16 cellular contexts compared by ENCODE assay signal in genomic region chr22:49958462-49958921, GRCh38. TPM values are rescaled to one million over a fixed set of nuclear protein-coding genes. Genes with fewer than 3 reads are reported as not detected.
A peak's percentile ranks its signal among the peaks of the same experiment; 100 is the strongest.
DNase-seq lines count a peak whose midpoint lies in the region; FAIRE-seq and TF ChIP-seq lines count a peak whose summit lies in the region.
"Had no signal": no experiment of that assay in that cellular context is flagged by ENCODE, and none has a peak within 500 bp of the region (broad histone marks: within the 10 kb centered on the region; RNA-seq: fewer than 3 reads in every experiment).

No MANE protein-coding gene starts in this region.

- TF ChIP-seq RAD21 in H1 (IDR thresholded peaks at IDR 0.05 in 1 of 2, conservative IDR thresholded peaks at IDR 0.05 in 1 of 2; ENCODE audit: low read depth in 2 of 2, low read length in 2 of 2): no peak

- CTCF ChIA-PET in H1 (lab: Charles Lee; ENCODE audit: partially characterized antibody): no interaction called here

- 0 out of 2 replicates have a peak overlapping the region, but pooled peaks have one; percentile 53 for H2AK5ac ChIP-seq in H1 (ENCODE audit: low read depth, low read length)

- H2AFZ ChIP-seq in H1 (ENCODE audit: low read length) (no peak overlapping the region), neural progenitor cell (replicated peaks) (no peak overlapping the region)

- no peak for FAIRE-seq in H1 (lab: Jason Lieb, UNC)
- FAIRE-seq: D721Med had no signal

- H3K23ac ChIP-seq in H1 (ENCODE audit: insufficient read length): no peak overlapping the region

- peaks cover 6 to 10% (median 9%) of the 10 kb centered on the region in 4 experiments; a peak in 4 of 8 replicates for H3K36me3 ChIP-seq in H1 (ENCODE audit: control insufficient read depth in 2 of 4, insufficient read depth in 4 of 4, low read length in 3 of 4)
- no peaks in the 10 kb centered on the region for H3K36me3 ChIP-seq in neural progenitor cell

- H3K4me3 Mint-ChIP-seq in IgD-negative memory B cell: peak overlapping the region in 3 of 4 donors; percentile 46 to 87 (median 73)
- peak overlapping the region; percentile 82 for H3K4me3 Mint-ChIP-seq in neural progenitor cell

- peaks cover 0 to 22% (median 12%) of the 10 kb centered on the region in 4 experiments; a peak in 5 of 7 replicates for H3K4me1 ChIP-seq in H1 (replicated peaks in 1 of 4; ENCODE audit: control insufficient read depth in 3 of 4, insufficient read depth in 4 of 4, low read length in 3 of 4)
- peaks cover 5% of the 10 kb centered on the region for H3K4me1 ChIP-seq in neural progenitor cell

- H3K27ac Mint-ChIP-seq in IgD-negative memory B cell (peak overlapping the region in 1 of 3 donors; percentile 92), neural progenitor cell (no peak overlapping the region)

- H3K27me3 ChIP-seq in H1 (replicated peaks in 1 of 4; ENCODE audit: control insufficient read depth in 3 of 4, extremely low read depth in 1 of 4, insufficient read depth in 3 of 4, low read length in 3 of 4) (peaks cover 0 to 12% (median 6%) of the 10 kb centered on the region in 4 experiments; a peak in 6 of 7 replicates), neural progenitor cell (peaks cover 8% of the 10 kb centered on the region)
- H3K27me3 ChIP-seq: adrenal gland had no signal

- H3K9me3 ChIP-seq in H1 (ENCODE audit: insufficient read depth in 2 of 2, low read depth in 1 of 2, low read length in 1 of 2): no peaks in the 10 kb centered on the region
- H3K9me3 ChIP-seq in neural progenitor cell (ENCODE audit: low read depth): no peaks in the 10 kb centered on the region
- H3K9me3 ChIP-seq: adrenal gland had no signal

- 85% methylated on average over 10 of the region's 10 CpGs; no CpG with 5 or more reads in 1 of the 2 experiments for WGBS in H1 (ENCODE audit: extremely low coverage in 1 of 2, insufficient coverage in 1 of 2, insufficient read length in 1 of 2, insufficient replicate concordance in 2 of 2, low coverage in 1 of 2, low lambda C conversion rate in 2 of 2, missing lambda C conversion rate in 1 of 2), 2 experiments
- WGBS in lower leg skin, 2 donors: 86 to 88% methylated on average over 8 to 9 of the region's 10 CpGs

- H3K9ac ChIP-seq in H1 (replicated peaks in 1 of 4; ENCODE audit: extremely low read depth in 1 of 4, low read depth in 3 of 4, low read length in 3 of 4) (no peak overlapping the region), neural progenitor cell (no peak overlapping the region)

- H3K27me3 Mint-ChIP-seq in IgD-negative memory B cell: no peaks in the 10 kb centered on the region
- H3K27me3 Mint-ChIP-seq in neural progenitor cell (ENCODE audit: insufficient read depth, low read depth): no peaks in the 10 kb centered on the region

- H2BK12ac ChIP-seq in H1 (ENCODE audit: low read depth, low read length): no peak overlapping the region; the same call in 1 of the 2 replicates

- no peak overlapping the region for H2BK120ac ChIP-seq in H1 (replicated peaks; ENCODE audit: low read depth, low read length)

- H3K4ac ChIP-seq in H1 (replicated peaks; ENCODE audit: insufficient read length, low read depth, low read length): no peak overlapping the region

- TF ChIP-seq CTCF in C4-2B (conservative IDR thresholded peaks at IDR 0.05): no peak
- no peak for TF ChIP-seq CTCF in H1 (IDR thresholded peaks at IDR 0.05; ENCODE audit: control extremely low read depth in 1 of 3, insufficient read depth in 1 of 3, low read depth in 1 of 3, low read length in 3 of 3)
- TF ChIP-seq CTCF in neural progenitor cell (IDR thresholded peaks at IDR 0.05): no peak
- TF ChIP-seq CTCF in lower leg skin (IDR thresholded peaks at IDR 0.05): no peak

- H3K79me1 ChIP-seq in H1 (ENCODE audit: low read depth, low read length): no peaks in the 10 kb centered on the region

- no peak overlapping the region for H2BK15ac ChIP-seq in H1 (ENCODE audit: low read length)

- H4K91ac ChIP-seq in H1 (replicated peaks; ENCODE audit: insufficient read length, low read length): peak overlapping the region; percentile 27

- H3K23me2 ChIP-seq in H1 (ENCODE audit: low read depth, low read length): peaks cover 13% of the 10 kb centered on the region; the same call in 1 of the 2 replicates

- H3K4me2 ChIP-seq in H1 (ENCODE audit: insufficient read depth in 1 of 2, low read depth in 2 of 2, low read length in 2 of 2) (no peak overlapping the region), neural progenitor cell (no peak overlapping the region)

- H4K8ac ChIP-seq in H1 (ENCODE audit: extremely low read depth, insufficient read depth, low read length): peak overlapping the region; percentile 51

- TF ChIP-seq POLR2A in H1 (IDR thresholded peaks at IDR 0.05; ENCODE audit: control extremely low read depth in 1 of 2, low read depth in 2 of 2, low read length in 2 of 2): no peak
- TF ChIP-seq POLR2A in lower leg skin (IDR thresholded peaks at IDR 0.05): no peak

- H2BK5ac ChIP-seq in H1 (ENCODE audit: low read depth, low read length): no peak overlapping the region

- H3K56ac ChIP-seq in H1 (replicated peaks; ENCODE audit: insufficient read length, low read depth, low read length): no peak overlapping the region

- intact Hi-C loops in lower leg skin (cut with DNase I; ENCODE audit: low total_unique reads): no loop called here

- H4K20me1 ChIP-seq in H1 (replicated peaks in 1 of 2; ENCODE audit: control insufficient read depth in 1 of 2, insufficient read depth in 2 of 2, low read length in 2 of 2) (peaks cover 11 to 15% of the 10 kb centered on the region in 2 experiments), neural progenitor cell (ENCODE audit: low read depth) (peaks cover 25% of the 10 kb centered on the region)

- no peak overlapping the region for H3K4me3 ChIP-seq in H1 (ENCODE audit: extremely low read depth in 1 of 4, insufficient read depth in 2 of 4, low read depth in 3 of 4, low read length in 4 of 4)
- no peak overlapping the region for H3K4me3 ChIP-seq in neural progenitor cell
- no peak overlapping the region for H3K4me3 ChIP-seq in lower leg skin (ENCODE audit: low read depth, poor library complexity, severe bottlenecking)
- H3K4me3 ChIP-seq: adrenal gland had no signal

- no peaks in the 10 kb centered on the region for H3K9me3 Mint-ChIP-seq in IgD-negative memory B cell
- H3K9me3 Mint-ChIP-seq in neural progenitor cell: no peaks in the 10 kb centered on the region

- H2BK20ac ChIP-seq in H1 (ENCODE audit: low read length): no peak overlapping the region

- H3K4me1 Mint-ChIP-seq in IgD-negative memory B cell (peaks cover 0 to 5% (median 2%) of the 10 kb centered on the region in 3 donors), neural progenitor cell (peaks cover 7% of the 10 kb centered on the region)

- POLR2A ChIA-PET in H1 (lab: Charles Lee; ENCODE audit: partially characterized antibody): interaction anchor here (1.0 to 2.2 kb wide), 3 partner anchors 9 to 12 kb away, joined by 4 to 7 read pairs (median 5); no protein-coding TSS in a partner anchor

- H3K14ac ChIP-seq in H1 (ENCODE audit: insufficient read length): no peak overlapping the region

- H3K18ac ChIP-seq in H1 (ENCODE audit: extremely low read depth, low read length): no peak overlapping the region

- no peak overlapping the region for H4K5ac ChIP-seq in H1 (ENCODE audit: insufficient read length, low read depth, low read length)

- DNase-seq in H1 (ENCODE audit: low read depth in 1 of 2, low spot score in 2 of 2) (no peak), neural progenitor cell (ENCODE audit: low spot score) (no peak), lower leg skin (ENCODE audit: low spot score in 2 of 2) (no peak), DMS79 treated with DMSO at 0.1 percent for 48 hours (lab: John Stamatoyannopoulos, UW) (no peak), NCI-H2107 (lab: John Stamatoyannopoulos, UW) (no peak), COR-L47 (lab: John Stamatoyannopoulos, UW) (no peak)
- DNase-seq: H7, NCI-H146, nucleus accumbens had no signal

- peaks cover 0 to 12% of the 10 kb centered on the region in 2 experiments; a peak in 1 of 4 replicates for H3K79me2 ChIP-seq in H1 (ENCODE audit: control insufficient read depth in 1 of 2, insufficient read depth in 2 of 2, low read length in 2 of 2)
- peaks cover 27% of the 10 kb centered on the region for H3K79me2 ChIP-seq in neural progenitor cell (ENCODE audit: low read depth)

- no peak for TF ChIP-seq EP300 in H1 (IDR thresholded peaks at IDR 0.05; ENCODE audit: borderline replicate concordance in 1 of 2, low read depth in 2 of 2, low read length in 2 of 2)

- H3F3A ChIP-seq in neural progenitor cell (ENCODE audit: low read depth): no peaks in the 10 kb centered on the region

- peak overlapping the region; percentile 98 for H3K27ac ChIP-seq in C4-2B
- H3K27ac ChIP-seq in H1 (ENCODE audit: low read depth, low read length): no peak overlapping the region
- no peak overlapping the region for H3K27ac ChIP-seq in neural progenitor cell

- H3K36me3 Mint-ChIP-seq in IgD-negative memory B cell (peaks cover 5% of the 10 kb centered on the region), neural progenitor cell (no peaks in the 10 kb centered on the region)

RNA-seq across cellular contexts. Expression of gene PIM3, which starts 2.1 kb away (rescaled TPM):
- 47.1 TPM for polyA plus RNA-seq in IgD-negative memory B cell
- 30.0 and 31.2 TPM in 2 replicates for total RNA-seq in H1 (2021; fragmentation: NEBNext Ultra II Directional; extraction: Animal tissue kit (Norgen Biotek cat#: 25700))
- polyA plus RNA-seq in H1 (2011; rRNA removed): 22.6 and 40.2 TPM in 2 replicates
- 20.5 TPM for polyA plus RNA-seq in H1 (2011; cell fraction: cytosol; rRNA removed)
- 43.4 TPM for polyA plus RNA-seq in H1 (2011; cell fraction: nucleus; rRNA removed)
- 16.0 to 28.8 TPM (median 24.5 TPM) in 4 replicates for polyA plus RNA-seq in H1 (2012, experiment 1 of 2)
- 23.8 TPM for polyA plus RNA-seq in H1 (2012, experiment 2 of 2)
- 20.9 TPM for polyA plus RNA-seq in H1 (2013, experiment 1 of 2)
- polyA plus RNA-seq in H1 (2013, experiment 2 of 2): 21.1 TPM
- polyA minus RNA-seq in H1 (2011; rRNA and poly(A)+ RNA removed): 3.8 and 3.9 TPM in 2 replicates
- 17.7 TPM for polyA minus RNA-seq in H1 (2011; cell fraction: cytosol; rRNA and poly(A)+ RNA removed)
- polyA minus RNA-seq in H1 (2011; cell fraction: nucleus; rRNA and poly(A)+ RNA removed): 20.5 TPM
- total RNA-seq in neural progenitor cell (ENCODE audit: low replicate concordance): 15.1 and 37.2 TPM in 2 replicates
- 100 to 1,000 TPM; 149 to 181 (median 163) TPM for total RNA-seq in lower leg skin

RNA-seq across cellular contexts. Expression of gene CRELD2, which starts 40.1 kb away (rescaled TPM):
- polyA plus RNA-seq in IgD-negative memory B cell (29.7 TPM), H1 (2011; rRNA removed) (24.5 and 34.3 TPM in 2 replicates)
- 36.6 and 39.4 TPM in 2 replicates for total RNA-seq in H1 (2021; fragmentation: NEBNext Ultra II Directional; extraction: Animal tissue kit (Norgen Biotek cat#: 25700))
- polyA plus RNA-seq in H1 (2011; cell fraction: cytosol; rRNA removed): 35.6 TPM
- polyA plus RNA-seq in H1 (2011; cell fraction: nucleus; rRNA removed): 52.5 TPM
- polyA plus RNA-seq in H1 (2012, experiment 1 of 2): 19.3 to 35.8 TPM (median 34.6 TPM) in 4 replicates
- 23.7 TPM for polyA plus RNA-seq in H1 (2012, experiment 2 of 2)
- polyA plus RNA-seq in H1 (2013, experiment 1 of 2): 24.9 TPM
- polyA plus RNA-seq in H1 (2013, experiment 2 of 2): 26.3 TPM
- 6.1 and 8.2 TPM in 2 replicates for polyA minus RNA-seq in H1 (2011; rRNA and poly(A)+ RNA removed)
- 8.7 TPM for polyA minus RNA-seq in H1 (2011; cell fraction: cytosol; rRNA and poly(A)+ RNA removed)
- polyA minus RNA-seq in H1 (2011; cell fraction: nucleus; rRNA and poly(A)+ RNA removed): 8.0 TPM
- total RNA-seq in neural progenitor cell (ENCODE audit: low replicate concordance) (12.2 and 22.6 TPM in 2 replicates), lower leg skin (10 to 100 TPM in 3 of 4 donors, 1 to 10 TPM in 1; 9.1 to 28.0 (median 18.0) TPM)

RNA-seq across cellular contexts. Expression of gene ALG12, which starts 40.3 kb away (rescaled TPM):
- 13.4 TPM for polyA plus RNA-seq in IgD-negative memory B cell
- 22.5 and 25.0 TPM in 2 replicates for total RNA-seq in H1 (2021; fragmentation: NEBNext Ultra II Directional; extraction: Animal tissue kit (Norgen Biotek cat#: 25700))
- polyA plus RNA-seq in H1 (2011; rRNA removed): 13.4 and 24.1 TPM in 2 replicates
- polyA plus RNA-seq in H1 (2011; cell fraction: cytosol; rRNA removed): 16.1 TPM
- 28.5 TPM for polyA plus RNA-seq in H1 (2011; cell fraction: nucleus; rRNA removed)
- 14.6 to 25.7 TPM (median 22.3 TPM) in 4 replicates for polyA plus RNA-seq in H1 (2012, experiment 1 of 2)
- 19.9 TPM for polyA plus RNA-seq in H1 (2012, experiment 2 of 2)
- polyA plus RNA-seq in H1 (2013, experiment 1 of 2): 23.8 TPM
- 25.7 TPM for polyA plus RNA-seq in H1 (2013, experiment 2 of 2)
- 20.3 and 23.2 TPM in 2 replicates for polyA minus RNA-seq in H1 (2011; rRNA and poly(A)+ RNA removed)
- polyA minus RNA-seq in H1 (2011; cell fraction: cytosol; rRNA and poly(A)+ RNA removed): 11.2 TPM
- 7.9 TPM for polyA minus RNA-seq in H1 (2011; cell fraction: nucleus; rRNA and poly(A)+ RNA removed)
- 4.9 and 14.2 TPM in 2 replicates for total RNA-seq in neural progenitor cell (ENCODE audit: low replicate concordance)
- total RNA-seq in lower leg skin: 10 to 100 TPM in 3 of 4 donors, 1 to 10 TPM in 1; 7.5 to 25.6 (median 16.1) TPM

RNA-seq across cellular contexts. Expression of gene IL17REL, which starts 54.1 kb away (rescaled TPM):
- polyA plus RNA-seq in IgD-negative memory B cell (not detected), H1 (2011; rRNA removed) (0.15 and 0.17 TPM in 2 replicates)
- 0.08 and 0.20 TPM in 2 replicates for total RNA-seq in H1 (2021; fragmentation: NEBNext Ultra II Directional; extraction: Animal tissue kit (Norgen Biotek cat#: 25700))
- 0.18 TPM for polyA plus RNA-seq in H1 (2011; cell fraction: cytosol; rRNA removed)
- polyA plus RNA-seq in H1 (2011; cell fraction: nucleus; rRNA removed): 0.63 TPM
- polyA plus RNA-seq in H1 (2012, experiment 1 of 2): 0.10 to 0.20 TPM (median 0.13 TPM) in 4 replicates
- polyA plus RNA-seq in H1 (2012, experiment 2 of 2): not detected
- polyA plus RNA-seq in H1 (2013, experiment 1 of 2): 0.04 TPM
- 0.02 TPM for polyA plus RNA-seq in H1 (2013, experiment 2 of 2)
- polyA minus RNA-seq in H1 (2011; rRNA and poly(A)+ RNA removed): 0.06 and 0.12 TPM in 2 replicates
- polyA minus RNA-seq in H1 (2011; cell fraction: cytosol; rRNA and poly(A)+ RNA removed): 0.29 TPM
- polyA minus RNA-seq in H1 (2011; cell fraction: nucleus; rRNA and poly(A)+ RNA removed): 0.90 TPM
- total RNA-seq in neural progenitor cell (ENCODE audit: low replicate concordance) (0.15 TPM in 1 of 2 replicates, not detected in the other), lower leg skin (not detected)
- total RNA-seq: adrenal gland, dermis microvascular lymphatic vessel endothelial cell, fibroblast of villous mesenchyme, H7, SK-MEL-5 had no signal
- polyA plus RNA-seq: adrenal gland had no signal
